In genomic region chr3:13745636-13746035, GRCh38 we compare ENCODE assay signal across 24 cellular contexts.
"Had no signal": no experiment of that assay in that cellular context is flagged by ENCODE, and none has a peak within 500 bp of the region (broad histone marks: within the 10 kb centered on the region; RNA-seq: fewer than 3 reads in every experiment).

No MANE protein-coding gene starts in this region.

- H3K79me2 ChIP-seq: parathyroid adenoma had no signal

- ATAC-seq: psoas muscle; right cardiac atrium; stimulated activated effector memory CD8-positive, alpha-beta T cell treated with anti-CD3 and anti-CD28 coated beads, Interleukin-12 subunit alpha, Interleukin-12 subunit beta, amount 100 ng/mL, for 72 hours; stimulated activated naive B cell treated with anti-CD40 and anti-IgM and Interleukin-4, amounts not matched to agents 10 μg/mL and 1 μg/mL and 100 μg/mL, for 72 hours had no signal

- H3K4me1 ChIP-seq: neural progenitor cell, parathyroid adenoma, psoas muscle, right lobe of liver, sigmoid colon, stomach, thyroid gland, tibial nerve, upper lobe of left lung, vagina had no signal

- H3K9me3 ChIP-seq: ovary, psoas muscle, right lobe of liver, thoracic aorta, thyroid gland, vagina had no signal

- H2AFZ ChIP-seq: neural progenitor cell, parathyroid adenoma had no signal

- H3K9ac ChIP-seq: neural progenitor cell, parathyroid adenoma had no signal

- H3K27ac ChIP-seq: neural progenitor cell, ovary, parathyroid adenoma, psoas muscle, right lobe of liver, sigmoid colon, stomach, thoracic aorta, thyroid gland, tibial nerve, upper lobe of left lung, vagina had no signal

- H3K4me2 ChIP-seq: neural progenitor cell had no signal

- DNase-seq: occipital lobe; ovary; posterior cingulate gyrus; psoas muscle; right lobe of liver; sigmoid colon; small intestine; stimulated activated CD4-positive, alpha-beta T cell treated with anti-CD3 and anti-CD28 coated beads, Interleukin-15, amount 100 ng/mL, for 24 hours; stimulated activated CD4-positive, alpha-beta T cell treated with anti-CD3 and anti-CD28 coated beads, Interleukin-2, amount 100 ng/mL, for 24 hours; stimulated activated CD4-positive, alpha-beta T cell treated with anti-CD3 and anti-CD28 coated beads, Interleukin-2, amount 100 ng/mL, for 48 hours; stimulated activated CD4-positive, alpha-beta T cell treated with anti-CD3 and anti-CD28 coated beads, Interleukin-4, amount 100 ng/mL, for 24 hours; stimulated activated naive B cell treated with anti-CD40 and anti-IgM and Interleukin-4, amounts not matched to agents 10 μg/mL and 1 μg/mL and 100 μg/mL, for 72 hours; stimulated activated naive CD4-positive, alpha-beta T cell treated with Interleukin-2 at 50 U/mL for 16 hours; stomach; thyroid gland had no signal

- H3K36me3 ChIP-seq: neural progenitor cell, ovary, right lobe of liver, sigmoid colon, stomach, thoracic aorta, thyroid gland, tibial nerve, upper lobe of left lung, vagina had no signal

- H3K27me3 ChIP-seq: neural progenitor cell, ovary, right lobe of liver, thyroid gland, tibial nerve, upper lobe of left lung, vagina had no signal

- H3K4me3 ChIP-seq: neural progenitor cell, ovary, psoas muscle, right lobe of liver, sigmoid colon, stomach, thoracic aorta, thyroid gland, tibial nerve, upper lobe of left lung, vagina had no signal

- FAIRE-seq: small intestine, urothelium cell line had no signal
